ENCODE assay signal across 1 cellular context in the genomic region with DNA sequence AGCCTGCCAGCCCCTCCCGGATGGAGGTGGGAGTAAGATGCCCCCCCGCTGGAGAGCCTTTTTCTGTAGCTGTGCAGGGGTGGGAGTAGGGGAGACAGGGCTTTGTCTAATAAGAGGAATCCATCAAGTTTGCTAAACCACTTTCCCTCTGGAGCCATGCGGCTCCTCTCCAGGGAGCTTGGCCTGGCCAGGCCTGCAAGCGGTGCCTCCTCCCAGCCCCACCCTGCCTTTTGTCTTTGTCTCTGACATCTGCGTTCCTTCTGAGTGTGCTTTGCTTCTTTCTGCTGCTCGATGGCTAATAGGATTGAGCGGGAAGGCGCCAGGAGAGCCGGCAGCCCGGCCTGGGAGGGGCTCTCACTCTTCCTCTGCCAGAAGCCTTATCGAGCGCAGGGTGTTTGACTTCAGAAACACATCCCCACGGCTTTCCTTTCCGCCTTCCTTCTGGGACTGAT.
TF ChIP-seq lines count a peak whose summit lies in the region.

No MANE protein-coding gene starts in this region.

TF ChIP-seq in WTC11, 78 proteins besides CTCF, POLR2A, EP300 and RAD21 (continued from another document):
- TF ChIP-seq, protein P1, sequence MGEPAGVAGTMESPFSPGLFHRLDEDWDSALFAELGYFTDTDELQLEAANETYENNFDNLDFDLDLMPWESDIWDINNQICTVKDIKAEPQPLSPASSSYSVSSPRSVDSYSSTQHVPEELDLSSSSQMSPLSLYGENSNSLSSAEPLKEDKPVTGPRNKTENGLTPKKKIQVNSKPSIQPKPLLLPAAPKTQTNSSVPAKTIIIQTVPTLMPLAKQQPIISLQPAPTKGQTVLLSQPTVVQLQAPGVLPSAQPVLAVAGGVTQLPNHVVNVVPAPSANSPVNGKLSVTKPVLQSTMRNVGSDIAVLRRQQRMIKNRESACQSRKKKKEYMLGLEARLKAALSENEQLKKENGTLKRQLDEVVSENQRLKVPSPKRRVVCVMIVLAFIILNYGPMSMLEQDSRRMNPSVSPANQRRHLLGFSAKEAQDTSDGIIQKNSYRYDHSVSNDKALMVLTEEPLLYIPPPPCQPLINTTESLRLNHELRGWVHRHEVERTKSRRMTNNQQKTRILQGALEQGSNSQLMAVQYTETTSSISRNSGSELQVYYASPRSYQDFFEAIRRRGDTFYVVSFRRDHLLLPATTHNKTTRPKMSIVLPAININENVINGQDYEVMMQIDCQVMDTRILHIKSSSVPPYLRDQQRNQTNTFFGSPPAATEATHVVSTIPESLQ (CRISPR knock-in tag; IDR thresholded peaks at IDR 0.05) = no peak
- TF ChIP-seq, protein P2, sequence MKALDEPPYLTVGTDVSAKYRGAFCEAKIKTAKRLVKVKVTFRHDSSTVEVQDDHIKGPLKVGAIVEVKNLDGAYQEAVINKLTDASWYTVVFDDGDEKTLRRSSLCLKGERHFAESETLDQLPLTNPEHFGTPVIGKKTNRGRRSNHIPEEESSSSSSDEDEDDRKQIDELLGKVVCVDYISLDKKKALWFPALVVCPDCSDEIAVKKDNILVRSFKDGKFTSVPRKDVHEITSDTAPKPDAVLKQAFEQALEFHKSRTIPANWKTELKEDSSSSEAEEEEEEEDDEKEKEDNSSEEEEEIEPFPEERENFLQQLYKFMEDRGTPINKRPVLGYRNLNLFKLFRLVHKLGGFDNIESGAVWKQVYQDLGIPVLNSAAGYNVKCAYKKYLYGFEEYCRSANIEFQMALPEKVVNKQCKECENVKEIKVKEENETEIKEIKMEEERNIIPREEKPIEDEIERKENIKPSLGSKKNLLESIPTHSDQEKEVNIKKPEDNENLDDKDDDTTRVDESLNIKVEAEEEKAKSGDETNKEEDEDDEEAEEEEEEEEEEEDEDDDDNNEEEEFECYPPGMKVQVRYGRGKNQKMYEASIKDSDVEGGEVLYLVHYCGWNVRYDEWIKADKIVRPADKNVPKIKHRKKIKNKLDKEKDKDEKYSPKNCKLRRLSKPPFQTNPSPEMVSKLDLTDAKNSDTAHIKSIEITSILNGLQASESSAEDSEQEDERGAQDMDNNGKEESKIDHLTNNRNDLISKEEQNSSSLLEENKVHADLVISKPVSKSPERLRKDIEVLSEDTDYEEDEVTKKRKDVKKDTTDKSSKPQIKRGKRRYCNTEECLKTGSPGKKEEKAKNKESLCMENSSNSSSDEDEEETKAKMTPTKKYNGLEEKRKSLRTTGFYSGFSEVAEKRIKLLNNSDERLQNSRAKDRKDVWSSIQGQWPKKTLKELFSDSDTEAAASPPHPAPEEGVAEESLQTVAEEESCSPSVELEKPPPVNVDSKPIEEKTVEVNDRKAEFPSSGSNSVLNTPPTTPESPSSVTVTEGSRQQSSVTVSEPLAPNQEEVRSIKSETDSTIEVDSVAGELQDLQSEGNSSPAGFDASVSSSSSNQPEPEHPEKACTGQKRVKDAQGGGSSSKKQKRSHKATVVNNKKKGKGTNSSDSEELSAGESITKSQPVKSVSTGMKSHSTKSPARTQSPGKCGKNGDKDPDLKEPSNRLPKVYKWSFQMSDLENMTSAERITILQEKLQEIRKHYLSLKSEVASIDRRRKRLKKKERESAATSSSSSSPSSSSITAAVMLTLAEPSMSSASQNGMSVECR (CRISPR knock-in tag; IDR thresholded peaks at IDR 0.05; ENCODE audit: borderline replicate concordance) = no peak
